In genomic region chr7:44634839-44635591, GRCh38 we compare ENCODE assay signal across 8 cellular contexts. TPM values are rescaled to one million over a fixed set of nuclear protein-coding genes. Genes with fewer than 3 reads are reported as not detected.
DNase-seq lines count a peak whose midpoint lies in the region; ATAC-seq, FAIRE-seq and TF ChIP-seq lines count a peak whose summit lies in the region.

No MANE protein-coding gene starts in this region.

- ATAC-seq in GM12878 (no peak), left lung (peak; percentile 11), HG02759 (IDR thresholded peaks at IDR 0.05; ENCODE audit: unreplicated experiment) (no peak)

- H3K9me3 ChIP-seq in GM12878 (replicated peaks; ENCODE audit: control insufficient read depth, insufficient read depth, low read length): no peaks in the 10 kb centered on the region
- no peaks in the 10 kb centered on the region for H3K9me3 ChIP-seq in left lung
- H3K9me3 ChIP-seq in tibial nerve: no peaks in the 10 kb centered on the region

- H4K20me1 ChIP-seq in GM12878 (ENCODE audit: control insufficient read depth, insufficient read depth): no peaks in the 10 kb centered on the region

- CTCF ChIA-PET in activated CD4-positive, alpha-beta T cell treated with anti-CD3 and anti-CD28 coated beads, Interleukin-2, amount 10 ng/mL, durations not matched to agents 7 days and 5 days (lab: Charles Lee): interaction anchor here (0.5 to 7.5 kb wide), 8 partner anchors 9 to 554 kb away, joined by 3 to 43 read pairs (median 4); partner anchors contain the start of genes OGDH and YKT6
- CTCF ChIA-PET in GM12878 (lab: Yijun Ruan, JAX): interaction anchor here (1.5 to 3.4 kb wide), 2 partner anchors 115 to 134 kb away, joined by 3 to 17 read pairs; no protein-coding TSS in a partner anchor

- H3K9me3 Mint-ChIP-seq in activated CD4-positive, alpha-beta T cell treated with anti-CD3 and anti-CD28 coated beads, Interleukin-2, amount 10 ng/mL, durations not matched to agents 7 days and 5 days: no peaks in the 10 kb centered on the region

- WGBS in GM12878 (ENCODE audit: insufficient coverage, insufficient replicate concordance, low lambda C conversion rate, missing lambda C conversion rate): 86% methylated on average over 14 of the region's 14 CpGs
- 69 to 73% methylated on average over 14 of the region's 14 CpGs for WGBS in tibial nerve, 2 donors

- H3K4me1 Mint-ChIP-seq in activated CD4-positive, alpha-beta T cell treated with anti-CD3 and anti-CD28 coated beads, Interleukin-2, amount 10 ng/mL, durations not matched to agents 7 days and 5 days: peaks cover 98% of the 10 kb centered on the region

- H3K27ac Mint-ChIP-seq in activated CD4-positive, alpha-beta T cell treated with anti-CD3 and anti-CD28 coated beads, Interleukin-2, amount 10 ng/mL, durations not matched to agents 7 days and 5 days: peak overlapping the region; percentile 99

- in situ Hi-C loops in GM12878 (cut with MboI): no loop called here

- SMC1A ChIA-PET in GM12878 (lab: Charles Lee; ENCODE audit: uncharacterized antibody, unreplicated experiment): interaction anchor here (0.5 to 10.4 kb wide), 10 partner anchors 12 to 1027 kb away, joined by 3 to 106 read pairs (median 6); partner anchors contain the start of genes OGDH and TMED4

- RAD21 ChIA-PET in GM12878 (lab: Charles Lee; ENCODE audit: unreplicated experiment): interaction anchor here (1.3 to 13.2 kb wide), 8 partner anchors 15 to 212 kb away, joined by 3 to 130 read pairs (median 9); partner anchors contain the start of genes H2AZ2, OGDH and ZMIZ2

- FAIRE-seq in GM12878 (lab: Jason Lieb, UNC): no peak

- H3K27ac ChIP-seq in GM12878 (ENCODE audit: control insufficient read depth, insufficient read depth) (peak overlapping the region; percentile 68), left lung (peak overlapping the region; percentile 63 to 74), tibial nerve (peak overlapping the region in 3 of 4 donors; percentile 65 to 85 (median 81))

- DNase-seq in activated CD4-positive, alpha-beta T cell treated with anti-CD3 and anti-CD28 coated beads, Interleukin-2, amount 10 ng/mL, durations not matched to agents 7 days and 5 days: no peak
- no peak for DNase-seq in activated CD4-positive, alpha-beta T cell treated with anti-CD3 and anti-CD28 coated beads, Interleukin-2, amount 50 U/mL, for 48 hours
- DNase-seq in GM12878 (ENCODE audit: low read depth, low spot score) (no peak), left lung (peak in 1 of 2 donors; percentile 59), tibial nerve (ENCODE audit: low spot score in 2 of 2) (no peak), NCI-H446 treated with DMSO at 0.1 percent for 48 hours (lab: John Stamatoyannopoulos, UW) (no peak), ureter (ENCODE audit: low spot score) (no peak)

- H3K4me3 Mint-ChIP-seq in activated CD4-positive, alpha-beta T cell treated with anti-CD3 and anti-CD28 coated beads, Interleukin-2, amount 10 ng/mL, durations not matched to agents 7 days and 5 days: no peak overlapping the region

- H3K4me1 ChIP-seq in GM12878 (ENCODE audit: control insufficient read depth, insufficient read depth, low read length): peaks cover 87% of the 10 kb centered on the region
- peaks cover 72 to 99% of the 10 kb centered on the region in 2 donors for H3K4me1 ChIP-seq in left lung
- peaks cover 0 to 88% (median 67%) of the 10 kb centered on the region in 4 donors for H3K4me1 ChIP-seq in tibial nerve

- TF ChIP-seq RAD21 in GM12878 (IDR thresholded peaks at IDR 0.05; ENCODE audit: insufficient read depth, low read depth, low read length): no peak

- no peak overlapping the region for H3K9ac ChIP-seq in GM12878 (ENCODE audit: control insufficient read depth, insufficient read depth, low read length)

- TF ChIP-seq POLR2A in GM12878 (IDR thresholded peaks at IDR 0.05; ENCODE audit: low read depth, low read length): no peak
- TF ChIP-seq POLR2A in tibial nerve (IDR thresholded peaks at IDR 0.05): no peak

- H3K4me2 ChIP-seq in GM12878 (ENCODE audit: control insufficient read depth, insufficient read depth): 0 out of 2 replicates have a peak overlapping the region, but pooled peaks have one; percentile 5

- H2AFZ ChIP-seq in GM12878 (ENCODE audit: control insufficient read depth, low read depth, low read length): no peak overlapping the region

- peaks cover 0 to 2% of the 10 kb centered on the region in 2 experiments; a peak in 1 of 4 replicates for H3K36me3 ChIP-seq in GM12878 (ENCODE audit: control insufficient read depth in 2 of 2, insufficient read depth in 2 of 2, low read length in 1 of 2)
- no peaks in the 10 kb centered on the region for H3K36me3 ChIP-seq in left lung
- peaks cover 0 to 6% (median 0%) of the 10 kb centered on the region in 3 donors for H3K36me3 ChIP-seq in tibial nerve

- intact Hi-C loops in GM12878 (cut with micrococcal nuclease; ENCODE audit: unreplicated experiment): loop anchor here (10.0 kb wide), 1 partner anchor 390 kb away; no protein-coding TSS in a partner anchor
- intact Hi-C loops in left lung (cut with DNase I): no loop called here

- H3K27me3 ChIP-seq in GM12878 (replicated peaks in 1 of 2; ENCODE audit: control insufficient read depth in 2 of 2, insufficient read depth in 2 of 2, low read length in 1 of 2) (no peaks in the 10 kb centered on the region), left lung (no peaks in the 10 kb centered on the region), tibial nerve (no peaks in the 10 kb centered on the region)

- TF ChIP-seq EP300 in GM12878 (IDR thresholded peaks at IDR 0.05; ENCODE audit: borderline replicate concordance in 1 of 2, control insufficient read depth in 1 of 2, low read depth in 2 of 2, low read length in 2 of 2) (no peak), tibial nerve (IDR thresholded peaks at IDR 0.05) (no peak)

- peaks cover 78% of the 10 kb centered on the region for H3K36me3 Mint-ChIP-seq in activated CD4-positive, alpha-beta T cell treated with anti-CD3 and anti-CD28 coated beads, Interleukin-2, amount 10 ng/mL, durations not matched to agents 7 days and 5 days (ENCODE audit: low read depth)

- peaks cover 22% of the 10 kb centered on the region for H3K79me2 ChIP-seq in GM12878 (ENCODE audit: control insufficient read depth, insufficient read depth, low read length)

- no peaks in the 10 kb centered on the region for H3K27me3 Mint-ChIP-seq in activated CD4-positive, alpha-beta T cell treated with anti-CD3 and anti-CD28 coated beads, Interleukin-2, amount 10 ng/mL, durations not matched to agents 7 days and 5 days

- POLR2A ChIA-PET in activated CD4-positive, alpha-beta T cell treated with anti-CD3 and anti-CD28 coated beads, Interleukin-2, amount 10 ng/mL, durations not matched to agents 7 days and 5 days (lab: Charles Lee): no interaction called here
- POLR2A ChIA-PET in GM12878 (lab: Charles Lee): interaction anchor here (0.5 to 9.3 kb wide), 11 partner anchors 10 to 209 kb away, joined by 3 to 95 read pairs (median 6); partner anchors contain the start of genes OGDH and ZMIZ2

- H3K4me3 ChIP-seq in GM12878: no peak overlapping the region
- H3K4me3 ChIP-seq in left lung: no peak overlapping the region
- H3K4me3 ChIP-seq in tibial nerve: no peak overlapping the region

- TF ChIP-seq CTCF in GM12878 (IDR thresholded peaks at IDR 0.05 in 2 of 3, conservative IDR thresholded peaks at IDR 0.05 in 1 of 3; ENCODE audit: control insufficient read depth in 2 of 3, extremely low read depth in 1 of 3, insufficient read depth in 1 of 3, low read depth in 3 of 3, low read length in 3 of 3) (no peak), left lung (IDR thresholded peaks at IDR 0.05) (no peak), tibial nerve (IDR thresholded peaks at IDR 0.05) (no peak)

- no TSS peak for BruUV-seq in GM12878 (replicated peaks; lab: Mats Ljungman, UMichigan)

RNA-seq across cellular contexts. Expression of gene OGDH, which starts 28.6 kb away (rescaled TPM):
- total RNA-seq in activated CD4-positive, alpha-beta T cell treated with anti-CD3 and anti-CD28 coated beads, Interleukin-2, amount 10 ng/mL, durations not matched to agents 7 days and 5 days: 100 to 1,000 TPM; 114 to 121 TPM
- 59.5 and 66.5 TPM in 2 replicates for total RNA-seq in GM12878 (2013; cell fraction: nucleolus; rRNA removed)
- 60.6 and 63.5 TPM in 2 replicates for total RNA-seq in GM12878 (2014; rRNA removed)
- total RNA-seq in GM12878 (2014; rRNA removed; fragmentation: Illumina TruSeq; extraction: Trizol): 20.5 and 23.1 TPM in 2 replicates
- 103 and 104 TPM in 2 replicates for total RNA-seq in GM12878 (2021)
- polyA plus RNA-seq in GM12878 (2011; ENCODE audit: low read depth): 21.1 TPM
- 16.7 and 33.8 TPM in 2 replicates for polyA plus RNA-seq in GM12878 (2011; rRNA removed)
- 49.7 and 61.0 TPM in 2 replicates for polyA plus RNA-seq in GM12878 (2011; cell fraction: cytosol; rRNA removed)
- 98.8 and 106 TPM in 2 replicates for polyA plus RNA-seq in GM12878 (2011; cell fraction: nucleus; rRNA removed)
- polyA plus RNA-seq in GM12878 (2012): 38.1 and 42.9 TPM in 2 replicates
- 39.9 and 56.7 TPM in 2 replicates for polyA plus RNA-seq in GM12878 (2014; fragmentation: Illumina TruSeq; extraction: Trizol)
- polyA plus RNA-seq in GM12878 (2014; fragmentation: Nextera tagmentation; extraction: Ambion mirVana): 1 to 10 TPM; 4.1 to 4.2 TPM
- 44.7 and 49.1 TPM in 2 replicates for polyA plus RNA-seq in GM12878 (2014; rRNA removed)
- polyA plus RNA-seq in GM12878 (2016; fragmentation: Nextera tagmentation; extraction: Ambion mirVana): 10 to 100 TPM; 52.0 to 53.2 TPM
- 87.7 and 88.6 TPM in 2 replicates for polyA minus RNA-seq in GM12878 (2011; rRNA and poly(A)+ RNA removed)
- 34.1 and 34.2 TPM in 2 replicates for polyA minus RNA-seq in GM12878 (2011; cell fraction: cytosol; rRNA and poly(A)+ RNA removed)
- polyA minus RNA-seq in GM12878 (2011; cell fraction: nucleus; rRNA and poly(A)+ RNA removed): 25.9 and 35.4 TPM in 2 replicates
- 100 to 1,000 TPM; 159 to 184 TPM for total RNA-seq in left lung
- total RNA-seq in tibial nerve: 10 to 100 TPM; 66.8 to 76.5 (median 70.1) TPM
- 109 TPM for total RNA-seq in ureter

RNA-seq across cellular contexts. Expression of gene TMED4, which starts 53.0 kb away (rescaled TPM):
- total RNA-seq in activated CD4-positive, alpha-beta T cell treated with anti-CD3 and anti-CD28 coated beads, Interleukin-2, amount 10 ng/mL, durations not matched to agents 7 days and 5 days: 10 to 100 TPM; 78.1 to 78.3 TPM
- 141 and 178 TPM in 2 replicates for total RNA-seq in GM12878 (2013; cell fraction: nucleolus; rRNA removed)
- total RNA-seq in GM12878 (2014; rRNA removed): 71.3 and 75.3 TPM in 2 replicates
- 39.1 and 41.4 TPM in 2 replicates for total RNA-seq in GM12878 (2014; rRNA removed; fragmentation: Illumina TruSeq; extraction: Trizol)
- total RNA-seq in GM12878 (2021): 41.6 and 48.1 TPM in 2 replicates
- 49.3 TPM for polyA plus RNA-seq in GM12878 (2011; ENCODE audit: low read depth)
- polyA plus RNA-seq in GM12878 (2011; rRNA removed): 67.1 and 69.8 TPM in 2 replicates
- polyA plus RNA-seq in GM12878 (2011; cell fraction: cytosol; rRNA removed): 82.6 and 87.1 TPM in 2 replicates
- polyA plus RNA-seq in GM12878 (2011; cell fraction: nucleus; rRNA removed): 70.6 and 72.2 TPM in 2 replicates
- 51.2 and 51.5 TPM in 2 replicates for polyA plus RNA-seq in GM12878 (2012)
- polyA plus RNA-seq in GM12878 (2014; fragmentation: Illumina TruSeq; extraction: Trizol): 37.3 and 38.9 TPM in 2 replicates
- polyA plus RNA-seq in GM12878 (2014; fragmentation: Nextera tagmentation; extraction: Ambion mirVana): 10 to 100 TPM; 20.8 to 21.0 TPM
- polyA plus RNA-seq in GM12878 (2014; rRNA removed): 48.1 and 53.9 TPM in 2 replicates
- polyA plus RNA-seq in GM12878 (2016; fragmentation: Nextera tagmentation; extraction: Ambion mirVana): 10 to 100 TPM; 55.6 to 57.4 TPM
- 58.4 and 72.4 TPM in 2 replicates for polyA minus RNA-seq in GM12878 (2011; rRNA and poly(A)+ RNA removed)
- polyA minus RNA-seq in GM12878 (2011; cell fraction: cytosol; rRNA and poly(A)+ RNA removed): 28.4 and 31.1 TPM in 2 replicates
- polyA minus RNA-seq in GM12878 (2011; cell fraction: nucleus; rRNA and poly(A)+ RNA removed): 33.5 and 53.0 TPM in 2 replicates
- 10 to 100 TPM; 69.6 to 84.7 TPM for total RNA-seq in left lung
- total RNA-seq in tibial nerve: 100 to 1,000 TPM; 132 to 232 (median 218) TPM
- 105 TPM for total RNA-seq in ureter
